In genomic region chr7:30916767-30917166, GRCh38 we compare ENCODE assay signal across 28 cellular contexts. TPM values are rescaled to one million over a fixed set of nuclear protein-coding genes. Genes with fewer than 3 reads are reported as not detected.
DNase-seq lines count a peak whose midpoint lies in the region; ATAC-seq and TF ChIP-seq lines count a peak whose summit lies in the region.
"Had no signal": no experiment of that assay in that cellular context is flagged by ENCODE, and none has a peak within 500 bp of the region (broad histone marks: within the 10 kb centered on the region; RNA-seq: fewer than 3 reads in every experiment).

No MANE protein-coding gene starts in this region.

- POLR2A ChIA-PET in MCF 10A (lab: Yijun Ruan, JAX) = no interaction called here

- H3K4me3 ChIP-seq in breast epithelium = peak overlapping the region in 2 of 3 donors; percentile 12 to 46
- peak overlapping the region; percentile 66 for H3K4me3 ChIP-seq in upper lobe of right lung
- H3K4me3 ChIP-seq in SJCRH30 = no peak overlapping the region
- H3K4me3 ChIP-seq: thyroid gland had no signal

- H3K4me1 ChIP-seq in breast epithelium (no peaks in the 10 kb centered on the region), upper lobe of right lung (peaks cover 50% of the 10 kb centered on the region), SJCRH30 (peaks cover 47% of the 10 kb centered on the region)
- H3K4me1 ChIP-seq: foreskin keratinocyte had no signal

- H3K4me3 Mint-ChIP-seq in MCF 10A (ENCODE audit: unreplicated experiment) = no peak overlapping the region
- no peak overlapping the region for H3K4me3 Mint-ChIP-seq in progenitor cell of endocrine pancreas (ENCODE audit: low read depth)
- H3K4me3 Mint-ChIP-seq: activated B cell treated with CpG ODN at 0.5 μM for 24 hours; activated T-helper 17 cell treated with anti-CD3 and anti-CD28 coated beads, Interleukin-2, amount 50 U/mL, for 72 hours; CD4-positive, alpha-beta T cell; stimulated activated memory B cell treated with anti-CD40 and anti-IgM and Interleukin-4, amounts not matched to agents 10 μg/mL and 1 μg/mL and 100 μg/mL, for 72 hours had no signal

- H3K36me3 Mint-ChIP-seq in MCF 10A (ENCODE audit: insufficient read depth, unreplicated experiment) (no peaks in the 10 kb centered on the region), progenitor cell of endocrine pancreas (ENCODE audit: insufficient read depth) (no peaks in the 10 kb centered on the region)
- H3K36me3 Mint-ChIP-seq: activated naive CD4-positive, alpha-beta T cell treated with anti-CD3 and anti-CD28 coated beads, Interleukin-2, amount 50 U/mL, for 72 hours; stimulated activated memory B cell treated with anti-CD40 and anti-IgM and Interleukin-4, amounts not matched to agents 10 μg/mL and 1 μg/mL and 100 μg/mL, for 72 hours had no signal

- no peak for DNase-seq in breast epithelium (ENCODE audit: low spot score in 2 of 2)
- DNase-seq in MCF 10A (ENCODE audit: unreplicated experiment) = no peak
- peak; percentile 12 for DNase-seq in left ventricle myocardium superior
- no peak for DNase-seq in progenitor cell of endocrine pancreas (ENCODE audit: low spot score, unreplicated experiment)
- no peak for DNase-seq in upper lobe of right lung
- no peak for DNase-seq in SJCRH30
- DNase-seq: activated B cell treated with CpG ODN at 0.5 μM for 24 hours; activated CD4-positive, alpha-beta T cell treated with anti-CD3 and anti-CD28 coated beads, Interleukin-2, amount 50 U/mL, for 48 hours; activated CD8-positive, alpha-beta memory T cell treated with anti-CD3 and anti-CD28 coated beads, Interleukin-2, amount 50 U/mL, for 4 hours; anterior cingulate cortex; CD4-positive, alpha-beta T cell; cerebellar nuclear complex; foreskin keratinocyte; HCEC 1CT; hippocampal formation; NCI-H1048; NCI-H1694 treated with DMSO at 0.1 percent for 48 hours; stimulated activated CD4-positive, alpha-beta T cell treated with anti-CD3 and anti-CD28 coated beads, Interleukin-4, amount 100 ng/mL, for 1 hour; T1000; thyroid gland had no signal

- intact Hi-C loops in breast epithelium (cut with DNase I; ENCODE audit: low total_unique reads) = loop anchor here (10.0 kb wide), 1 partner anchor 102 kb away; no protein-coding TSS in a partner anchor
- intact Hi-C loops in MCF 10A (cut with micrococcal nuclease) = no loop called here
- intact Hi-C loops in left ventricle myocardium superior (cut with micrococcal nuclease) = no loop called here
- intact Hi-C loops in upper lobe of right lung (cut with DNase I) = no loop called here

- no peaks in the 10 kb centered on the region for H3K27me3 ChIP-seq in breast epithelium
- no peaks in the 10 kb centered on the region for H3K27me3 ChIP-seq in upper lobe of right lung
- H3K27me3 ChIP-seq in SJCRH30 = no peaks in the 10 kb centered on the region
- H3K27me3 ChIP-seq: thyroid gland had no signal

- ATAC-seq in left ventricle myocardium superior (no peak), upper lobe of right lung (no peak), HG03432 (IDR thresholded peaks at IDR 0.05; ENCODE audit: unreplicated experiment) (no peak), HG02678 (IDR thresholded peaks at IDR 0.05; ENCODE audit: unreplicated experiment) (no peak)
- ATAC-seq: activated naive CD4-positive, alpha-beta T cell treated with anti-CD3 and anti-CD28 coated beads, Interleukin-2, amount 50 U/mL, for 72 hours; activated T-helper 17 cell treated with anti-CD3 and anti-CD28 coated beads, Interleukin-2, amount 50 U/mL, for 72 hours; foreskin keratinocyte; stimulated activated memory B cell treated with anti-CD40 and anti-IgM and Interleukin-4, amounts not matched to agents 10 μg/mL and 1 μg/mL and 100 μg/mL, for 72 hours had no signal

- no TSS peak for BruUV-seq in MCF 10A (replicated peaks; lab: Mats Ljungman, UMichigan)

- H3K27me3 Mint-ChIP-seq in MCF 10A (ENCODE audit: insufficient read depth, unreplicated experiment) (no peaks in the 10 kb centered on the region), progenitor cell of endocrine pancreas (peaks cover 9% of the 10 kb centered on the region)
- H3K27me3 Mint-ChIP-seq: activated T-helper 17 cell treated with anti-CD3 and anti-CD28 coated beads, Interleukin-2, amount 50 U/mL, for 72 hours; CD4-positive, alpha-beta T cell had no signal

- H3K9me3 ChIP-seq in breast epithelium = no peaks in the 10 kb centered on the region
- H3K9me3 ChIP-seq in upper lobe of right lung = no peaks in the 10 kb centered on the region
- no peaks in the 10 kb centered on the region for H3K9me3 ChIP-seq in SJCRH30 (replicated peaks)
- H3K9me3 ChIP-seq: thyroid gland had no signal

- no peak overlapping the region for H3K27ac Mint-ChIP-seq in MCF 10A (ENCODE audit: low read depth, unreplicated experiment)
- H3K27ac Mint-ChIP-seq in progenitor cell of endocrine pancreas = peak overlapping the region; percentile 52
- H3K27ac Mint-ChIP-seq: activated B cell treated with CpG ODN at 0.5 μM for 24 hours; activated naive CD4-positive, alpha-beta T cell treated with anti-CD3 and anti-CD28 coated beads, Interleukin-2, amount 50 U/mL, for 72 hours; activated T-helper 17 cell treated with anti-CD3 and anti-CD28 coated beads, Interleukin-2, amount 50 U/mL, for 72 hours; CD4-positive, alpha-beta T cell; stimulated activated memory B cell treated with anti-CD40 and anti-IgM and Interleukin-4, amounts not matched to agents 10 μg/mL and 1 μg/mL and 100 μg/mL, for 72 hours had no signal

- H3K27ac ChIP-seq in breast epithelium (peak overlapping the region in 1 of 2 donors; percentile 36), upper lobe of right lung (peak overlapping the region; percentile 81), SJCRH30 (no peak overlapping the region)
- H3K27ac ChIP-seq: 22Rv1, foreskin keratinocyte, HL-60, thyroid gland had no signal

- TF ChIP-seq CTCF in breast epithelium (IDR thresholded peaks at IDR 0.05) (no peak), MCF 10A (IDR thresholded peaks at IDR 0.05; ENCODE audit: unreplicated experiment) (no peak), progenitor cell of endocrine pancreas (IDR thresholded peaks at IDR 0.05; ENCODE audit: unreplicated experiment) (no peak), upper lobe of right lung (IDR thresholded peaks at IDR 0.05) (no peak)

- TF ChIP-seq POLR2A in breast epithelium (IDR thresholded peaks at IDR 0.05) = no peak

- H3K4me1 Mint-ChIP-seq in MCF 10A (ENCODE audit: insufficient read depth, unreplicated experiment) = peaks cover 27% of the 10 kb centered on the region
- peaks cover 16% of the 10 kb centered on the region for H3K4me1 Mint-ChIP-seq in progenitor cell of endocrine pancreas (ENCODE audit: low read depth)
- H3K4me1 Mint-ChIP-seq: activated B cell treated with CpG ODN at 0.5 μM for 24 hours; activated T-helper 17 cell treated with anti-CD3 and anti-CD28 coated beads, Interleukin-2, amount 50 U/mL, for 72 hours; stimulated activated memory B cell treated with anti-CD40 and anti-IgM and Interleukin-4, amounts not matched to agents 10 μg/mL and 1 μg/mL and 100 μg/mL, for 72 hours had no signal

- H3K9me3 Mint-ChIP-seq in MCF 10A (ENCODE audit: unreplicated experiment) (no peaks in the 10 kb centered on the region), progenitor cell of endocrine pancreas (ENCODE audit: low read depth) (no peaks in the 10 kb centered on the region)
- H3K9me3 Mint-ChIP-seq: activated B cell treated with CpG ODN at 0.5 μM for 24 hours; activated naive CD4-positive, alpha-beta T cell treated with anti-CD3 and anti-CD28 coated beads, Interleukin-2, amount 50 U/mL, for 72 hours; activated T-helper 17 cell treated with anti-CD3 and anti-CD28 coated beads, Interleukin-2, amount 50 U/mL, for 72 hours; CD4-positive, alpha-beta T cell; stimulated activated memory B cell treated with anti-CD40 and anti-IgM and Interleukin-4, amounts not matched to agents 10 μg/mL and 1 μg/mL and 100 μg/mL, for 72 hours had no signal

- H3K36me3 ChIP-seq in breast epithelium (no peaks in the 10 kb centered on the region), upper lobe of right lung (peaks cover 35% of the 10 kb centered on the region), SJCRH30 (no peaks in the 10 kb centered on the region)
- H3K36me3 ChIP-seq: thyroid gland had no signal

- CTCF ChIA-PET in MCF 10A (lab: Yijun Ruan, JAX) = interaction anchor here (1.1 kb wide), 2 partner anchors 20 to 22 kb away, joined by 3 to 5 read pairs; no protein-coding TSS in a partner anchor

RNA-seq across cellular contexts. Expression of gene AQP1, which starts 5.1 kb away (rescaled TPM):
- 100 to 1,000 TPM; 132 to 213 (median 177) TPM for total RNA-seq in breast epithelium
- total RNA-seq in MCF 10A (2022) = 0.71 TPM in 1 of 2 replicates, not detected in the other
- total RNA-seq in left ventricle myocardium superior = 323 TPM
- 1.3 and 1.4 TPM in 2 replicates for total RNA-seq in progenitor cell of endocrine pancreas
- 1,132 TPM for total RNA-seq in upper lobe of right lung
- total RNA-seq in SJCRH30 (2014; rRNA removed; shearing (Covaris generic)) = 29.4 and 31.4 TPM in 2 replicates
- total RNA-seq: foreskin keratinocyte had no signal

RNA-seq across cellular contexts. Expression of gene GHRHR, which starts 47.0 kb away (rescaled TPM):
- not detected for total RNA-seq in breast epithelium
- total RNA-seq in MCF 10A (2022) = not detected in 2 replicates
- total RNA-seq in left ventricle myocardium superior = not detected
- not detected in 2 replicates for total RNA-seq in progenitor cell of endocrine pancreas
- total RNA-seq in upper lobe of right lung = not detected
- not detected in 2 replicates for total RNA-seq in SJCRH30 (2014; rRNA removed; shearing (Covaris generic))
- total RNA-seq: activated B cell treated with CpG ODN at 0.5 μM for 24 hours; activated naive CD4-positive, alpha-beta T cell treated with anti-CD3 and anti-CD28 coated beads, Interleukin-2, amount 50 U/mL, for 72 hours; activated T-helper 17 cell treated with anti-CD3 and anti-CD28 coated beads, Interleukin-2, amount 50 U/mL, for 72 hours; CD4-positive, alpha-beta T cell; epithelial cell of proximal tubule; foreskin keratinocyte had no signal

Comparison
In these comparisons a context has a peak if more than half of its experiments do, and no peak if none do; other contexts are left out.
1. RNA of gene AQP1, which starts 5.1 kb away (total RNA-seq): 1,132 TPM in upper lobe of right lung (single experiment), 323 TPM in left ventricle myocardium superior (single experiment), 132 to 213 TPM in breast epithelium and 29.4 to 31.4 TPM in SJCRH30; 1.3 to 1.4 TPM in progenitor cell of endocrine pancreas and 0.71 TPM in MCF 10A; every median in the first group is over 10 times any median in the second.